1 cellular context compared by ENCODE assay signal in the genomic region with DNA sequence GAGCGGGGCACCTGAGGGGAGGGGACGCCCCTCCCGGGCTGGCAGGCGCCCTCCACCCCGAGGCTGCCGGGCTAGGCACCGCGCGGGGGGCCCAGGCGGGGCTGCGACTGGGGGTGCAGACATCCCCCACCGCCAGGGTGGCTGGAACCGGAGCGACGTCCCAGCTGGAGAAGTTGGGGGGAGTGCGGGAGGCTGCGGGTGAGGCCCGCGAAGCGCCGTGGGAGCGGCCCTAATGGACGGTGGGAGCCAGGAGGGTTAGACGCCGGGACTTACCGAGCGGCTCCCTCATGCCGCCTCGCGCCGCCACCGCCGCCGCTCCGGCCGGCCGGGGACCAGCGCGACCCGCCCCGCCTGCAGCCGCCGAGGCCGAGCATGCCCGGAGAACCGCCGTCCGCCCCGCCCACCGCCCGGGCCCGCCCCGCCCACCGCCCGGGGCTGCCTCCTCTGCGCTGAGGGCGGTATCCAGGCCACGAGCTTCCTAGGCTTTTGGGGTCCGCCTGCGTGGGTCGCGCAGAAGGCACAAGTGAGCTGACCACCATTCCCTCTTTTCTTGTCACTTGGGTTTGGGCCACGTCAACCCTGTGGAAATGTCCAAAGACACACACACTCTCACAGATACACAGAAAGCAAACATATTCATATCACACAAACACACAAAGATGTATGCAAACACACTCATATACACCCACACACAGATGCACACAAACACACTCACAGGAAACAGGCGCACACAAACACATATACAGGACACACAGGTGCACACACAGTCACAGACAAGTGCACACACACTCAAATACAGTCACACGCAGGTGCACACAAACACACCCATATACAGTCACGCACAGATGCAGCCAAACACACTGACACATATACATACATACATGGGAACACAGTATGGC.
TF ChIP-seq lines count a peak whose summit lies in the region.

TSS of gene JCAD (minus strand) at position 378 of the 899 bp plus-strand sequence. CDS start 11,774 bp downstream, outside the sequence.

TF ChIP-seq in HepG2, 621 proteins besides CTCF, POLR2A, EP300 and RAD21 (continued from another document):
- TF ChIP-seq, protein P1, sequence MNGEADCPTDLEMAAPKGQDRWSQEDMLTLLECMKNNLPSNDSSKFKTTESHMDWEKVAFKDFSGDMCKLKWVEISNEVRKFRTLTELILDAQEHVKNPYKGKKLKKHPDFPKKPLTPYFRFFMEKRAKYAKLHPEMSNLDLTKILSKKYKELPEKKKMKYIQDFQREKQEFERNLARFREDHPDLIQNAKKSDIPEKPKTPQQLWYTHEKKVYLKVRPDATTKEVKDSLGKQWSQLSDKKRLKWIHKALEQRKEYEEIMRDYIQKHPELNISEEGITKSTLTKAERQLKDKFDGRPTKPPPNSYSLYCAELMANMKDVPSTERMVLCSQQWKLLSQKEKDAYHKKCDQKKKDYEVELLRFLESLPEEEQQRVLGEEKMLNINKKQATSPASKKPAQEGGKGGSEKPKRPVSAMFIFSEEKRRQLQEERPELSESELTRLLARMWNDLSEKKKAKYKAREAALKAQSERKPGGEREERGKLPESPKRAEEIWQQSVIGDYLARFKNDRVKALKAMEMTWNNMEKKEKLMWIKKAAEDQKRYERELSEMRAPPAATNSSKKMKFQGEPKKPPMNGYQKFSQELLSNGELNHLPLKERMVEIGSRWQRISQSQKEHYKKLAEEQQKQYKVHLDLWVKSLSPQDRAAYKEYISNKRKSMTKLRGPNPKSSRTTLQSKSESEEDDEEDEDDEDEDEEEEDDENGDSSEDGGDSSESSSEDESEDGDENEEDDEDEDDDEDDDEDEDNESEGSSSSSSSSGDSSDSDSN (CRISPR knock-in tag; IDR thresholded peaks at IDR 0.05) = peak; percentile 39; the same call in 1 of the 2 replicates
- peak; percentile 19; the same call in 1 of the 2 replicates for TF ChIP-seq MAX (IDR thresholded peaks at IDR 0.05)
- TF ChIP-seq ZNF777 (CRISPR knock-in tag; IDR thresholded peaks at IDR 0.05) = peak; percentile 29; the same call in 1 of the 2 replicates
- TF ChIP-seq ZNF563 (CRISPR knock-in tag; IDR thresholded peaks at IDR 0.05) = peak; percentile 42; the same call in 1 of the 2 replicates
